23 cellular contexts compared by ENCODE assay signal in the genomic region with DNA sequence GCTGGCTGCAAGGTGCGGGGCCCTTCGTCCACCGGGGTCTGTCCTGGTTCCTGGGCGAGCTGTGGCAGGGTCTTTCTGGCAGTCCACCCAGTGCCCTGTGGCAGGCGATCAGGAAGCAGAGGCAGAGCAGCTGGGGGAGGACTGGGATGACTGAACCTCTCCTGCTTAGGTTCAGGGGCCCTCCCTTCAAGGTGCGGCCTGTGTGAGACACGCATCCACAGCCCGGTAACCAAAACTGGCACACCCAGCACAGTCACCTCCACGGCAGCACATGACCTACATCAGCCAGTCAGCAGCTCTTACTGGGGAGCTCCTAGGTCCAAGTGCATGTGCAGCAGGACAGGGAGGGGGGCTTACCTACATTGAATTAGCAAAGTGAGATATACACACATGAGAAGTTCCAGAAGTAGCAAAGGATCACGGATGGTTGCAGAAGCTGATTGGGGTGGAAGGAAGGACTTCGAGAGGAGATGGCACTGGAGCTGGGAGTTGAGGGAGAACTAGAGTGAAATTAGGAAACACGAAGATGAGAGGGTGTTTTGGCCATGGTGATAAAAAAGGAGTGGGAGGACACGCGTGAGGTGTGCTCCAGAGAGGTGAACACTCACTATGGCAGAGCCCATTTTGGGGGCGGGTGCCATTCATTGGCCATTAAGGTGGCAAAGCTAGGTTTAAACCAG. TPM values are rescaled to one million over a fixed set of nuclear protein-coding genes. Genes with fewer than 3 reads are reported as not detected.
A peak's percentile ranks its signal among the peaks of the same experiment; 100 is the strongest.
DNase-seq lines count a peak whose midpoint lies in the region; ATAC-seq and TF ChIP-seq lines count a peak whose summit lies in the region.
"Had no signal": no experiment of that assay in that cellular context is flagged by ENCODE, and none has a peak within 500 bp of the region (broad histone marks: within the 10 kb centered on the region; RNA-seq: fewer than 3 reads in every experiment).

No MANE protein-coding gene starts in this region.

- H3K27ac ChIP-seq in right atrium auricular region, result no peak overlapping the region
- H3K27ac ChIP-seq: lower lobe of right lung, SJCRH30, upper lobe of right lung, WERI-Rb-1 had no signal

- no peaks in the 10 kb centered on the region for H3K36me3 Mint-ChIP-seq in dendritic cell treated with granulocyte-macrophage colony-stimulating factor and Interleukin-4, amounts not matched to agents 40 ng/mL and 50 ng/mL, for 4 days (ENCODE audit: low read depth)

- TF ChIP-seq CTCF in mucosa of descending colon (IDR thresholded peaks at IDR 0.05), result no peak
- no peak for TF ChIP-seq CTCF in right atrium auricular region (IDR thresholded peaks at IDR 0.05)

- ATAC-seq in mucosa of descending colon, result peak; percentile 43
- ATAC-seq in HG03039 (IDR thresholded peaks at IDR 0.05; ENCODE audit: unreplicated experiment), result no peak
- ATAC-seq: activated CD8-positive, alpha-beta T cell treated with anti-CD3 and anti-CD28 coated beads for 36 hours; lower lobe of right lung; upper lobe of right lung had no signal

- intact Hi-C loops in dendritic cell treated with granulocyte-macrophage colony-stimulating factor and Interleukin-4, amounts not matched to agents 40 ng/mL and 50 ng/mL, for 4 days (cut with micrococcal nuclease), result no loop called here
- intact Hi-C loops in mucosa of descending colon (cut with DNase I, micrococcal nuclease), result no loop called here

- peaks cover 86% of the 10 kb centered on the region for H3K4me1 Mint-ChIP-seq in dendritic cell treated with granulocyte-macrophage colony-stimulating factor and Interleukin-4, amounts not matched to agents 40 ng/mL and 50 ng/mL, for 4 days (ENCODE audit: low read depth)

- H3K9me3 ChIP-seq in mucosa of descending colon, result no peaks in the 10 kb centered on the region
- no peaks in the 10 kb centered on the region for H3K9me3 ChIP-seq in right atrium auricular region
- H3K9me3 ChIP-seq: lower lobe of right lung, neutrophil, SJCRH30, upper lobe of right lung had no signal

- no peaks in the 10 kb centered on the region for H3K27me3 Mint-ChIP-seq in dendritic cell treated with granulocyte-macrophage colony-stimulating factor and Interleukin-4, amounts not matched to agents 40 ng/mL and 50 ng/mL, for 4 days
- H3K27me3 Mint-ChIP-seq: activated CD8-positive, alpha-beta T cell treated with anti-CD3 and anti-CD28 coated beads for 36 hours had no signal

- peaks cover 5% of the 10 kb centered on the region for H3K4me1 ChIP-seq in mucosa of descending colon (ENCODE audit: low read depth)
- H3K4me1 ChIP-seq in right atrium auricular region, result peaks cover 0 to 12% of the 10 kb centered on the region in 2 donors

- H3K4me3 ChIP-seq in mucosa of descending colon (no peak overlapping the region), right atrium auricular region (no peak overlapping the region)
- H3K4me3 ChIP-seq: lower lobe of right lung, SJCRH30, upper lobe of right lung had no signal

- no peaks in the 10 kb centered on the region for H3K36me3 ChIP-seq in mucosa of descending colon (ENCODE audit: low read depth)
- H3K36me3 ChIP-seq in right atrium auricular region, result no peaks in the 10 kb centered on the region
- H3K36me3 ChIP-seq: lower lobe of right lung, neutrophil, SJCRH30, upper lobe of right lung, WERI-Rb-1 had no signal

- no peaks in the 10 kb centered on the region for H3K27me3 ChIP-seq in right atrium auricular region
- H3K27me3 ChIP-seq: neutrophil, SJCRH30, upper lobe of right lung had no signal

- no peaks in the 10 kb centered on the region for H3K9me3 Mint-ChIP-seq in dendritic cell treated with granulocyte-macrophage colony-stimulating factor and Interleukin-4, amounts not matched to agents 40 ng/mL and 50 ng/mL, for 4 days
- H3K9me3 Mint-ChIP-seq: activated CD8-positive, alpha-beta T cell treated with anti-CD3 and anti-CD28 coated beads for 36 hours had no signal

- peak overlapping the region; percentile 30 for H3K27ac Mint-ChIP-seq in dendritic cell treated with granulocyte-macrophage colony-stimulating factor and Interleukin-4, amounts not matched to agents 40 ng/mL and 50 ng/mL, for 4 days
- H3K27ac Mint-ChIP-seq: activated CD8-positive, alpha-beta T cell treated with anti-CD3 and anti-CD28 coated beads for 36 hours had no signal

- peak; percentile 24 for DNase-seq in stimulated activated CD4-positive, alpha-beta T cell treated with anti-CD3 and anti-CD28 coated beads, Interleukin-1b, Interleukin-23, amount 100 ng/mL, for 48 hours
- no peak for DNase-seq in stimulated activated CD4-positive, alpha-beta T cell treated with anti-CD3 and anti-CD28 coated beads, Interleukin-12 subunit alpha, Interleukin-12 subunit beta, amount 100 ng/mL, for 4 hours
- DNase-seq in mucosa of descending colon (peak in 1 of 3 donors; percentile 38), Ammon's horn (ENCODE audit: low spot score) (no peak), right atrium auricular region (ENCODE audit: low spot score) (no peak)
- DNase-seq: activated CD8-positive, alpha-beta T cell treated with anti-CD3 and anti-CD28 coated beads for 36 hours; amygdala; foreskin fibroblast; hippocampal formation; lower lobe of right lung; MM.1S; NCI-H1436 treated with DMSO at 0.1 percent for 48 hours; NCI-H524; NK-92 treated with Interleukin-12 subunit alpha and Interleukin-12 subunit beta, amount 100 ng/mL, for 24 hours; SJCRH30; stimulated activated CD4-positive, alpha-beta T cell treated with anti-CD3 and anti-CD28 coated beads, Interleukin-4, amount 100 ng/mL, for 24 hours; T-helper 2 cell; upper lobe of right lung; WERI-Rb-1 had no signal

- H3K4me3 Mint-ChIP-seq in dendritic cell treated with granulocyte-macrophage colony-stimulating factor and Interleukin-4, amounts not matched to agents 40 ng/mL and 50 ng/mL, for 4 days, result no peak overlapping the region
- H3K4me3 Mint-ChIP-seq: activated CD8-positive, alpha-beta T cell treated with anti-CD3 and anti-CD28 coated beads for 36 hours; CD14-positive monocyte had no signal

RNA-seq across cellular contexts. Expression of gene IRF2BP2, which starts 51.4 kb away (rescaled TPM):
- total RNA-seq in mucosa of descending colon, result 100 to 1,000 TPM; 134 to 180 (median 156) TPM
- 10 to 100 TPM; 74.5 to 76.3 TPM for total RNA-seq in right atrium auricular region
